29 cellular contexts compared by ENCODE assay signal in genomic region chr9:89880721-89881120, GRCh38.
DNase-seq lines count a peak whose midpoint lies in the region; ATAC-seq, FAIRE-seq and TF ChIP-seq lines count a peak whose summit lies in the region.
"Had no signal": no experiment of that assay in that cellular context is flagged by ENCODE, and none has a peak within 500 bp of the region (broad histone marks: within the 10 kb centered on the region; RNA-seq: fewer than 3 reads in every experiment).

No MANE protein-coding gene starts in this region.

- no peaks in the 10 kb centered on the region for H3K27me3 ChIP-seq in right cardiac atrium (ENCODE audit: control insufficient read depth, insufficient read depth)
- H3K27me3 ChIP-seq in adrenal gland: no peaks in the 10 kb centered on the region
- H3K27me3 ChIP-seq in upper lobe of right lung: no peaks in the 10 kb centered on the region
- H3K27me3 ChIP-seq: esophagus muscularis mucosa, neural progenitor cell, upper lobe of left lung had no signal

- no peaks in the 10 kb centered on the region for H3K9me3 ChIP-seq in right cardiac atrium (ENCODE audit: control insufficient read depth, low read length)
- no peaks in the 10 kb centered on the region for H3K9me3 ChIP-seq in adrenal gland (replicated peaks in 1 of 3)
- no peaks in the 10 kb centered on the region for H3K9me3 ChIP-seq in upper lobe of right lung
- no peaks in the 10 kb centered on the region for H3K9me3 ChIP-seq in kidney (ENCODE audit: control insufficient read depth in 1 of 2, low read length in 2 of 2)
- H3K9me3 ChIP-seq: esophagus muscularis mucosa, upper lobe of left lung had no signal

- no peak for FAIRE-seq in kidney (lab: Jason Lieb, UNC)
- FAIRE-seq: endometrium, GM12878, HepG2 had no signal

- 83% methylated on average over 5 of the region's 5 CpGs for WGBS in right cardiac atrium
- 74 to 89% (median 82%) methylated on average over 4 to 5 of the region's 5 CpGs for WGBS in adrenal gland, 4 donors

- DNase-seq in right cardiac atrium (no peak), left ventricle myocardium superior (no peak), adrenal gland (peak in 5 of 7 donors; percentile 5 to 40 (median 9)), mesenteric fat pad (ENCODE audit: low spot score) (peak; percentile 69), upper lobe of right lung (peak; percentile 22), NCI-H128 (lab: John Stamatoyannopoulos, UW; ENCODE audit: unreplicated experiment) (no peak), kidney (no peak)
- DNase-seq: activated CD4-positive, alpha-beta T cell treated with anti-CD3 and anti-CD28 coated beads for 36 hours; activated naive CD4-positive, alpha-beta T cell; DMS153; foreskin fibroblast; Karpas-422; left cardiac atrium; NCI-H1436; NCI-H2081; NCI-H226; NCI-H526 treated with DMSO at 0.1 percent for 48 hours; PC-3; SHP77; stimulated activated CD4-positive, alpha-beta T cell treated with anti-CD3 and anti-CD28 coated beads, Interleukin-4, amount 100 ng/mL, for 1 hour; T-helper 17 cell had no signal

- TF ChIP-seq CTCF in adrenal gland (IDR thresholded peaks at IDR 0.05) (no peak), upper lobe of right lung (IDR thresholded peaks at IDR 0.05) (no peak), kidney (IDR thresholded peaks at IDR 0.05; ENCODE audit: borderline replicate concordance, extremely low read depth, insufficient read depth) (no peak)

- no peak overlapping the region for H3K9ac ChIP-seq in kidney (ENCODE audit: low read length in 2 of 2)
- H3K9ac ChIP-seq: neural progenitor cell had no signal

- H3K4me1 ChIP-seq in right cardiac atrium (ENCODE audit: control insufficient read depth, insufficient read depth, low read length): peaks cover 20% of the 10 kb centered on the region
- peaks cover 13 to 18% of the 10 kb centered on the region in 2 donors for H3K4me1 ChIP-seq in adrenal gland (replicated peaks in 1 of 2)
- peaks cover 8% of the 10 kb centered on the region for H3K4me1 ChIP-seq in upper lobe of right lung
- peaks cover 0 to 4% of the 10 kb centered on the region in 2 donors for H3K4me1 ChIP-seq in kidney (ENCODE audit: control insufficient read depth in 1 of 2, insufficient read depth in 1 of 2, low read depth in 1 of 2, low read length in 2 of 2)
- H3K4me1 ChIP-seq: neural progenitor cell had no signal

- ATAC-seq in right cardiac atrium: no peak
- no peak for ATAC-seq in left ventricle myocardium superior
- no peak for ATAC-seq in upper lobe of right lung
- no peak for ATAC-seq in HG03175 (IDR thresholded peaks at IDR 0.05; ENCODE audit: unreplicated experiment)
- ATAC-seq: activated CD4-positive, alpha-beta T cell treated with anti-CD3 and anti-CD28 coated beads for 36 hours; GM12878; HCT116; HepG2; left cardiac atrium; PC-3; T-helper 17 cell had no signal

- H3K36me3 ChIP-seq in adrenal gland (replicated peaks in 1 of 2) (no peaks in the 10 kb centered on the region), upper lobe of right lung (no peaks in the 10 kb centered on the region), kidney (ENCODE audit: control insufficient read depth in 1 of 2, insufficient read depth in 2 of 2, low read length in 2 of 2) (no peaks in the 10 kb centered on the region)
- H3K36me3 ChIP-seq: esophagus muscularis mucosa, neural progenitor cell, upper lobe of left lung had no signal

- intact Hi-C loops in right cardiac atrium (cut with DNase I): no loop called here
- intact Hi-C loops in left ventricle myocardium superior (cut with micrococcal nuclease): no loop called here
- intact Hi-C loops in adrenal gland (cut with DNase I): no loop called here
- intact Hi-C loops in upper lobe of right lung (cut with DNase I): no loop called here
- intact Hi-C loops in kidney (cut with DNase I): no loop called here

- H3K4me3 ChIP-seq in right cardiac atrium (ENCODE audit: low read length) (no peak overlapping the region), adrenal gland (no peak overlapping the region), upper lobe of right lung (no peak overlapping the region), kidney (ENCODE audit: low read length in 2 of 2) (no peak overlapping the region)
- H3K4me3 ChIP-seq: esophagus muscularis mucosa, GM12878, neural progenitor cell, upper lobe of left lung had no signal

- no peak for TF ChIP-seq POLR2A in adrenal gland (IDR thresholded peaks at IDR 0.05)

- H3K27ac ChIP-seq in right cardiac atrium (ENCODE audit: low read length) (peak overlapping the region; percentile 90), adrenal gland (peak overlapping the region in 1 of 5 donors; percentile 72), upper lobe of right lung (no peak overlapping the region), kidney (ENCODE audit: low read depth in 2 of 2, low read length in 2 of 2) (no peak overlapping the region)
- H3K27ac ChIP-seq: esophagus muscularis mucosa, neural progenitor cell, upper lobe of left lung had no signal

Comparison
In these comparisons a context has a peak if more than half of its experiments do, and no peak if none do; other contexts are left out.
1. DNase-seq: peak in adrenal gland (5 of 7), mesenteric fat pad (single experiment) and upper lobe of right lung (single experiment); none in right cardiac atrium (0 of 3), left ventricle myocardium superior (single experiment), NCI-H128 (single experiment) and kidney (single experiment).